Comparison of ENCODE assay signal across 12 cellular contexts in the genomic region with DNA sequence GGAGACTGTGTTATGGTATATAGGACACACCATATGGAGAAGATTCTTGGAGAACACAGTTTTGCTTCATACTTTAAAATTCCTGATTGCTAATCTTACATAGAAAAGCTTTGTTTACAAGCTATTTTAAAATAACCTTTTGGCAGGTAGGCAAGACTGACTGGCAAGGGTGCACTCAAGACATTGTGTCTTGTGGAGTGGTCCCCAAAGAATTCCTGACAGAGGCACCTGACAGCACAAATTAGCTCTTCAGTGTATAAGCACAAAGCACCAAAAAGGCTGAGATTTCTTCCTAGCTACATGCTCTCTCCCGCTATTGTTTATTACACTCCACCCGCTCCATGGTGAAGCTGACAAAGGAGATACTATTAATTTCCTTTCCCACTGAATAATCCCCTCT.
A peak's percentile ranks its signal among the peaks of the same experiment; 100 is the strongest.
DNase-seq lines count a peak whose midpoint lies in the region; ATAC-seq and TF ChIP-seq lines count a peak whose summit lies in the region.
"Had no signal": no experiment of that assay in that cellular context is flagged by ENCODE, and none has a peak within 500 bp of the region (broad histone marks: within the 10 kb centered on the region; RNA-seq: fewer than 3 reads in every experiment).

No MANE protein-coding gene starts in this region.

- H3K27me3 ChIP-seq in PC-9 (ENCODE audit: insufficient read depth, low read depth) (no peaks in the 10 kb centered on the region), thyroid gland (no peaks in the 10 kb centered on the region)
- H3K27me3 ChIP-seq: SJCRH30 had no signal

- no peak overlapping the region for H3K27ac Mint-ChIP-seq in activated T-cell treated with anti-CD3 and anti-CD28 coated beads, Interleukin-2, amount 50 U/mL, for 24 hours
- H3K27ac Mint-ChIP-seq in activated T-cell treated with anti-CD3 and anti-CD28 coated beads, Interleukin-2, amount 50 U/mL, for 72 hours: no peak overlapping the region
- no peak overlapping the region for H3K27ac Mint-ChIP-seq in stimulated activated naive CD8-positive, alpha-beta T cell treated with anti-CD3 and anti-CD28 coated beads, Interleukin-15, amount 100 ng/mL, for 72 hours

- H2AFZ ChIP-seq in PC-9: no peak overlapping the region

- intact Hi-C loops in PC-9 (cut with micrococcal nuclease; ENCODE audit: unreplicated experiment) (loop anchor here (2.0 to 10.0 kb wide), 2 partner anchors 25 to 329 kb away; a partner anchor contains a TSS), thyroid gland (cut with DNase I) (no loop called here)

- CTCF ChIA-PET in PC-9 (lab: Charles Lee): interaction anchor here (0.6 kb wide), 2 partner anchors 51 to 165 kb away, joined by 3 read pairs; no protein-coding TSS in a partner anchor

- no peaks in the 10 kb centered on the region for H3K9me3 ChIP-seq in PC-9 (ENCODE audit: insufficient read depth, low read depth)
- H3K9me3 ChIP-seq in thyroid gland: no peaks in the 10 kb centered on the region
- H3K9me3 ChIP-seq: SJCRH30 had no signal

- H3K4me1 Mint-ChIP-seq in activated T-cell treated with anti-CD3 and anti-CD28 coated beads, Interleukin-2, amount 50 U/mL, for 24 hours (ENCODE audit: low read depth): peaks cover 39% of the 10 kb centered on the region
- peaks cover 41% of the 10 kb centered on the region for H3K4me1 Mint-ChIP-seq in activated T-cell treated with anti-CD3 and anti-CD28 coated beads, Interleukin-2, amount 50 U/mL, for 72 hours (ENCODE audit: low read depth)
- peaks cover 41% of the 10 kb centered on the region for H3K4me1 Mint-ChIP-seq in stimulated activated naive CD8-positive, alpha-beta T cell treated with anti-CD3 and anti-CD28 coated beads, Interleukin-15, amount 100 ng/mL, for 72 hours

- TF ChIP-seq CTCF in PC-9 (conservative IDR thresholded peaks at IDR 0.05): no peak
- no peak for TF ChIP-seq CTCF in foreskin fibroblast (IDR thresholded peaks at IDR 0.05; ENCODE audit: low read depth, low read length)
- no peak for TF ChIP-seq CTCF in thyroid gland (IDR thresholded peaks at IDR 0.05)

- peak overlapping the region; percentile 81 for H3K4me2 ChIP-seq in PC-9

- ATAC-seq in activated T-cell treated with anti-CD3 and anti-CD28 coated beads, Interleukin-2, amount 50 U/mL, for 72 hours (replicated peaks in 1 of 2): no peak
- ATAC-seq in stimulated activated naive CD8-positive, alpha-beta T cell treated with anti-CD3 and anti-CD28 coated beads, Interleukin-15, amount 100 ng/mL, for 72 hours: no peak

- H3K36me3 ChIP-seq in PC-9 (ENCODE audit: low read depth) (no peaks in the 10 kb centered on the region), thyroid gland (no peaks in the 10 kb centered on the region)
- H3K36me3 ChIP-seq: SJCRH30 had no signal

- H3K9me3 Mint-ChIP-seq in activated T-cell treated with anti-CD3 and anti-CD28 coated beads, Interleukin-2, amount 50 U/mL, for 24 hours: no peaks in the 10 kb centered on the region
- H3K9me3 Mint-ChIP-seq in activated T-cell treated with anti-CD3 and anti-CD28 coated beads, Interleukin-2, amount 50 U/mL, for 72 hours: no peaks in the 10 kb centered on the region
- no peaks in the 10 kb centered on the region for H3K9me3 Mint-ChIP-seq in stimulated activated naive CD8-positive, alpha-beta T cell treated with anti-CD3 and anti-CD28 coated beads, Interleukin-15, amount 100 ng/mL, for 72 hours

- peaks cover 29% of the 10 kb centered on the region for H3K36me3 Mint-ChIP-seq in activated T-cell treated with anti-CD3 and anti-CD28 coated beads, Interleukin-2, amount 50 U/mL, for 24 hours (ENCODE audit: low read depth)
- peaks cover 2 to 3% of the 10 kb centered on the region in 2 donors for H3K36me3 Mint-ChIP-seq in activated T-cell treated with anti-CD3 and anti-CD28 coated beads, Interleukin-2, amount 50 U/mL, for 72 hours (ENCODE audit: insufficient read depth in 2 of 2)

- TF ChIP-seq POLR2A in thyroid gland (IDR thresholded peaks at IDR 0.05): peak in 1 of 2 donors; percentile 35

- H3K27ac ChIP-seq in PC-9: 0 out of 2 replicates have a peak overlapping the region, but pooled peaks have one; percentile 1
- H3K27ac ChIP-seq in thyroid gland: peak overlapping the region; percentile 99 to 100 (median 99)
- H3K27ac ChIP-seq: SJCRH30 had no signal

- WGBS in thyroid gland, 2 donors: 74 to 84% methylated on average over 2 of the region's 2 CpGs

- H3K27me3 Mint-ChIP-seq in activated T-cell treated with anti-CD3 and anti-CD28 coated beads, Interleukin-2, amount 50 U/mL, for 24 hours: no peaks in the 10 kb centered on the region
- H3K27me3 Mint-ChIP-seq in activated T-cell treated with anti-CD3 and anti-CD28 coated beads, Interleukin-2, amount 50 U/mL, for 72 hours (ENCODE audit: low read depth): no peaks in the 10 kb centered on the region
- H3K27me3 Mint-ChIP-seq in stimulated activated naive CD8-positive, alpha-beta T cell treated with anti-CD3 and anti-CD28 coated beads, Interleukin-15, amount 100 ng/mL, for 72 hours: no peaks in the 10 kb centered on the region

- H3K4me3 ChIP-seq in PC-9: peak overlapping the region; percentile 92; the same call in 1 of the 2 replicates
- peak overlapping the region; percentile 10 to 83 for H3K4me3 ChIP-seq in foreskin fibroblast (ENCODE audit: low read depth in 1 of 2, low read length in 2 of 2)
- H3K4me3 ChIP-seq in thyroid gland (replicated peaks in 1 of 3): peak overlapping the region in 1 of 3 donors; percentile 85
- H3K4me3 ChIP-seq: SJCRH30 had no signal

- no TSS peak for BruUV-seq in PC-9 (replicated peaks; lab: Mats Ljungman, UMichigan)

- no peaks in the 10 kb centered on the region for H3K9me2 ChIP-seq in PC-9 (ENCODE audit: insufficient read depth)

- H4K20me1 ChIP-seq in PC-9 (ENCODE audit: insufficient read depth): no peaks in the 10 kb centered on the region

- peaks cover 30% of the 10 kb centered on the region for H3K4me1 ChIP-seq in PC-9 (replicated peaks; ENCODE audit: insufficient read depth)
- H3K4me1 ChIP-seq in thyroid gland: peaks cover 29 to 30% of the 10 kb centered on the region in 2 donors

- peaks cover 57% of the 10 kb centered on the region for H3K79me2 ChIP-seq in PC-9 (ENCODE audit: low read depth)

- peaks cover 19% of the 10 kb centered on the region for H3F3A ChIP-seq in PC-9 (ENCODE audit: insufficient read depth, low read depth)

- no peak for DNase-seq in activated T-cell treated with anti-CD3 and anti-CD28 coated beads, Interleukin-2, amount 50 U/mL, for 24 hours
- no peak for DNase-seq in activated T-cell treated with anti-CD3 and anti-CD28 coated beads, Interleukin-2, amount 50 U/mL, for 72 hours
- DNase-seq in PC-9: no peak
- no peak for DNase-seq in foreskin fibroblast
- peak; percentile 37 to 52 for DNase-seq in thyroid gland
- DNase-seq in amygdala (lab: John Stamatoyannopoulos, UW): no peak
- no peak for DNase-seq in stimulated activated naive CD8-positive, alpha-beta T cell treated with anti-CD3 and anti-CD28 coated beads, Interleukin-15, amount 100 ng/mL, for 72 hours
- DNase-seq in NCI-H774 (lab: John Stamatoyannopoulos, UW): no peak
- DNase-seq: central memory CD4-positive, alpha-beta T cell; islet precursor cell; NCI-H526 treated with DMSO at 0.1 percent for 48 hours; SJCRH30 had no signal

- POLR2A ChIA-PET in PC-9 (lab: Charles Lee; ENCODE audit: unreplicated experiment): interaction anchor here (0.6 kb wide), 1 partner anchor 156 kb away, joined by 6 read pairs; no protein-coding TSS in a partner anchor

- peak overlapping the region; percentile 23 for H3K4me3 Mint-ChIP-seq in activated T-cell treated with anti-CD3 and anti-CD28 coated beads, Interleukin-2, amount 50 U/mL, for 24 hours
- peak overlapping the region in 1 of 2 donors; percentile 94 for H3K4me3 Mint-ChIP-seq in activated T-cell treated with anti-CD3 and anti-CD28 coated beads, Interleukin-2, amount 50 U/mL, for 72 hours
- H3K4me3 Mint-ChIP-seq in stimulated activated naive CD8-positive, alpha-beta T cell treated with anti-CD3 and anti-CD28 coated beads, Interleukin-15, amount 100 ng/mL, for 72 hours: no peak overlapping the region

Comparison
In these comparisons a context has a peak if more than half of its experiments do, and no peak if none do; other contexts are left out.
1. DNase-seq: peak in thyroid gland (2 of 2); none in activated T-cell treated with anti-CD3 and anti-CD28 coated beads, Interleukin-2, amount 50 U/mL, for 24 hours (single experiment), activated T-cell treated with anti-CD3 and anti-CD28 coated beads, Interleukin-2, amount 50 U/mL, for 72 hours (0 of 2), PC-9 (0 of 2), foreskin fibroblast (0 of 2), amygdala (0 of 56), stimulated activated naive CD8-positive, alpha-beta T cell treated with anti-CD3 and anti-CD28 coated beads, Interleukin-15, amount 100 ng/mL, for 72 hours (0 of 2) and NCI-H774 (single experiment).